In genomic region chr11:19393941-19394340, GRCh38 we compare ENCODE assay signal across 1 cellular context.
TF ChIP-seq lines count a peak whose summit lies in the region.

No MANE protein-coding gene starts in this region.

TF ChIP-seq in GM23338, 12 proteins besides CTCF, POLR2A, EP300 and RAD21 (continued from another document):
- no peak for TF ChIP-seq ZNF462 (CRISPR knock-in tag; IDR thresholded peaks at IDR 0.05)
